Comparison of ENCODE assay signal across 16 cellular contexts in the genomic region with DNA sequence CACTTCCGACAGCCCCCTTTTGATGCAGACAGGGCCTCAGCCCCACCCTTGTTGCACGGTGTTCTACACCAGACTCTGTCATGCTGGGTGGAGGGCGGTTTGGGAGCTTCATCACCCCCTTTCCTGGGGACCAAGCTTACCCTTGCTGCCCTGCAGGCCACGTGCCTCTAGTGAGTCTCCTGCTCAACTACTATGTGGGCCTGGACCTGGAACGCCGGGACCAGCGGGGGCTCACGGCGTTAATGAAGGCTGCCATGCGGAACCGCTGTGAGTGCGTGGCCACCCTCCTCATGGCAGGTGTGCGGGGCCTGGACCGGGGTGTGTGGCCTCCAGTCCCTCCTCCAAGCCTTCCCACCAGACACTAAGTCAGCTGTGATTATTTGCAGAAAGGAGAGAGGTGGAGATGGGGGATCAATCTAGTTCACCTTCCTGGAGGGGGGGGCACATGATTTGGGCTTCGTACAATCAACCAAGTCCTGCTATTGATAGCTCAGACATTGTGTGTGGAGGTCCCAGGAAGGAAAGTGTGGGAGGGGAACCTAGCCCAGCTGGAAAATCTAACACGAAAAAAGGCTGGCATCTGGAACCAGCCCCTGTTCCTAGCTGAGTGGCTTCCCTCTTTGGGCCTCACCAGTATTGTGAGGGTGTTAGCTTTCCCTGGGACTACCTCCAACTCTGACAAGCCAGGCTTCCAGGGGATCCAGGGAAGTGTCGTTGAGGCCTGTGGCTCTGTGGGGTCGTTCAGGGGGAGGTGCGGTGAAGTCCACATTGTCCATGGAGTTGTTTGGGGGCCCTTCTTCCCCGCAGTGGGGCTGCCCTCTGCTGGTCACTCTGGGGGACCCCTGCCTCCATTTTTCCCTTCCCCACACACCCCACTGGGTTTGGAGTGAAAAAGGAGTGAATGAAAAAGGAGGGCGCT. TPM values are rescaled to one million over a fixed set of nuclear protein-coding genes. Genes with fewer than 3 reads are reported as not detected.
DNase-seq lines count a peak whose midpoint lies in the region; ATAC-seq, FAIRE-seq and TF ChIP-seq lines count a peak whose summit lies in the region.
"Had no signal": no experiment of that assay in that cellular context is flagged by ENCODE, and none has a peak within 500 bp of the region (broad histone marks: within the 10 kb centered on the region; RNA-seq: fewer than 3 reads in every experiment).

No MANE protein-coding gene starts in this region.

- H3K36me3 ChIP-seq in K562 (ENCODE audit: control insufficient read depth, insufficient read depth, low read length): no peaks in the 10 kb centered on the region
- H3K36me3 ChIP-seq in small intestine (ENCODE audit: control insufficient read depth in 2 of 2, insufficient read depth in 2 of 2, low read length in 2 of 2): no peaks in the 10 kb centered on the region
- H3K36me3 ChIP-seq: gastrocnemius medialis, vagina had no signal

- no peak overlapping the region for H3K56ac ChIP-seq in H9 (ENCODE audit: insufficient read length, low read depth, low read length)

- H3K9me3 ChIP-seq in AG04450 (ENCODE audit: control insufficient read depth, insufficient read depth, low read length) (peaks cover 4% of the 10 kb centered on the region), H9 (ENCODE audit: control insufficient read depth, low read depth, low read length) (no peaks in the 10 kb centered on the region), K562 (replicated peaks; ENCODE audit: control insufficient read depth, insufficient read depth, low read depth, low read length) (0 out of 2 replicates have a peak, but pooled peaks cover 2% of the 10 kb centered on the region), small intestine (ENCODE audit: control insufficient read depth, low read depth) (no peaks in the 10 kb centered on the region)
- H3K9me3 ChIP-seq: gastrocnemius medialis, vagina had no signal

- peak; percentile 21 to 60; a peak in 3 of 4 replicates for TF ChIP-seq RAD21 in K562 (CRISPR knock-in tag; conservative IDR thresholded peaks at IDR 0.05 in 1 of 2, IDR thresholded peaks at IDR 0.05 in 1 of 2)

- no peak overlapping the region for H3K27ac Mint-ChIP-seq in H9
- no peak overlapping the region for H3K27ac Mint-ChIP-seq in activated naive CD4-positive, alpha-beta T cell treated with anti-CD3 and anti-CD28 coated beads, Interleukin-2, amount 10 ng/mL, durations not matched to agents 7 days and 5 days
- H3K27ac Mint-ChIP-seq: stimulated activated memory B cell treated with anti-CD40 and anti-IgM and Interleukin-4, amounts not matched to agents 10 μg/mL and 1 μg/mL and 100 μg/mL, for 72 hours had no signal

- no peak for FAIRE-seq in K562 (lab: Jason Lieb, UNC)
- FAIRE-seq in GM19239 (lab: Jason Lieb, UNC): no peak
- no peak for FAIRE-seq in GM12892 (lab: Jason Lieb, UNC)
- no peak for FAIRE-seq in small intestine (lab: Jason Lieb, UNC)
- FAIRE-seq: keratinocyte had no signal

- peaks cover 19 to 30% of the 10 kb centered on the region in 2 experiments for H3K4me1 Mint-ChIP-seq in H9
- H3K4me1 Mint-ChIP-seq in activated naive CD4-positive, alpha-beta T cell treated with anti-CD3 and anti-CD28 coated beads, Interleukin-2, amount 10 ng/mL, durations not matched to agents 7 days and 5 days: peaks cover 23% of the 10 kb centered on the region

- H3K36me3 Mint-ChIP-seq in H9 (ENCODE audit: insufficient read depth in 1 of 3, low read depth in 3 of 3): no peaks in the 10 kb centered on the region; a peak in 1 of 7 replicates
- peaks cover 7% of the 10 kb centered on the region for H3K36me3 Mint-ChIP-seq in activated naive CD4-positive, alpha-beta T cell treated with anti-CD3 and anti-CD28 coated beads, Interleukin-2, amount 10 ng/mL, durations not matched to agents 7 days and 5 days
- H3K36me3 Mint-ChIP-seq: stimulated activated memory B cell treated with anti-CD40 and anti-IgM and Interleukin-4, amounts not matched to agents 10 μg/mL and 1 μg/mL and 100 μg/mL, for 72 hours had no signal

- no peak overlapping the region for H3K4me3 ChIP-seq in AG04450 (ENCODE audit: low read depth, low read length)
- no peak overlapping the region for H3K4me3 ChIP-seq in K562
- H3K4me3 ChIP-seq in small intestine (ENCODE audit: low read depth in 1 of 2, low read length in 2 of 2): no peak overlapping the region
- H3K4me3 ChIP-seq: gastrocnemius medialis, vagina had no signal

- no peak overlapping the region for H4K5ac ChIP-seq in H9 (ENCODE audit: insufficient read length, low read depth, low read length)

- no TSS peak for BruUV-seq in K562 (replicated peaks; lab: Mats Ljungman, UMichigan)

- no peak overlapping the region for H2BK20ac ChIP-seq in H9 (ENCODE audit: low read depth, low read length, poor library complexity, severe bottlenecking)

- H2AK5ac ChIP-seq in H9 (ENCODE audit: insufficient read length, low read length): no peak overlapping the region

- POLR2A ChIA-PET in AG04450 (lab: Yijun Ruan, JAX): interaction anchor here (0.5 to 0.6 kb wide), 2 partner anchors 88 to 431 kb away, joined by 3 to 9 read pairs; no protein-coding TSS in a partner anchor
- POLR2A ChIA-PET in K562 (lab: Yijun Ruan, JAX): interaction anchor here (0.6 to 1.1 kb wide), 5 partner anchors 10 to 180 kb away, joined by 3 to 5 read pairs (median 3); no protein-coding TSS in a partner anchor

- no peaks in the 10 kb centered on the region for H3K79me1 ChIP-seq in H9 (ENCODE audit: insufficient read depth, low read depth, low read length, poor library complexity, severe bottlenecking)

- no peaks in the 10 kb centered on the region for H3K9me3 Mint-ChIP-seq in H9
- peaks cover 8% of the 10 kb centered on the region for H3K9me3 Mint-ChIP-seq in activated naive CD4-positive, alpha-beta T cell treated with anti-CD3 and anti-CD28 coated beads, Interleukin-2, amount 10 ng/mL, durations not matched to agents 7 days and 5 days

- H4K20me1 ChIP-seq in H9 (ENCODE audit: control insufficient read depth, insufficient read depth, insufficient read length): no peaks in the 10 kb centered on the region
- no peaks in the 10 kb centered on the region for H4K20me1 ChIP-seq in K562 (replicated peaks; ENCODE audit: control insufficient read depth, insufficient read depth, low read length)

- ATAC-seq in K562: peak; percentile 61
- ATAC-seq: gastrocnemius medialis; stimulated activated memory B cell treated with anti-CD40 and anti-IgM and Interleukin-4, amounts not matched to agents 10 μg/mL and 1 μg/mL and 100 μg/mL, for 72 hours had no signal

- H3K27me3 ChIP-seq in AG04450 (ENCODE audit: control insufficient read depth, insufficient read depth, low read length) (no peaks in the 10 kb centered on the region), H9 (ENCODE audit: insufficient read depth, low read length) (peaks cover 2% of the 10 kb centered on the region; the same call in 1 of the 2 replicates), K562 (ENCODE audit: control insufficient read depth in 2 of 2, insufficient read depth in 2 of 2, low read length in 2 of 2) (no peaks in the 10 kb centered on the region), small intestine (ENCODE audit: control insufficient read depth in 2 of 2, insufficient read depth in 2 of 2, low read length in 2 of 2) (no peaks in the 10 kb centered on the region)
- H3K27me3 ChIP-seq: vagina had no signal

- H3K18ac ChIP-seq in H9 (ENCODE audit: insufficient read length, low read depth, low read length): no peak overlapping the region

- H3T11ph ChIP-seq in H9 (ENCODE audit: low read length): no peak overlapping the region

- CTCF ChIA-PET in AG04450 (lab: Charles Lee): interaction anchor here (0.6 to 2.0 kb wide), 9 partner anchors 9 to 372 kb away, joined by 3 to 15 read pairs (median 4); no protein-coding TSS in a partner anchor
- CTCF ChIA-PET in K562 (lab: Yijun Ruan, JAX; ENCODE audit: low intra/inter-chr PET ratio): no interaction called here
- CTCF ChIA-PET in activated naive CD4-positive, alpha-beta T cell treated with anti-CD3 and anti-CD28 coated beads, Interleukin-2, amount 10 ng/mL, durations not matched to agents 7 days and 5 days (lab: Charles Lee): interaction anchor here (0.9 to 2.0 kb wide), 3 partner anchors 16 to 136 kb away, joined by 3 to 5 read pairs (median 4); no protein-coding TSS in a partner anchor

- H2AFZ ChIP-seq in H9 (ENCODE audit: low read length) (no peak overlapping the region), K562 (ENCODE audit: low read depth, low read length) (peak overlapping the region; percentile 51; the same call in 1 of the 2 replicates)

- no peak overlapping the region for H3K4me3 Mint-ChIP-seq in H9
- H3K4me3 Mint-ChIP-seq in activated naive CD4-positive, alpha-beta T cell treated with anti-CD3 and anti-CD28 coated beads, Interleukin-2, amount 10 ng/mL, durations not matched to agents 7 days and 5 days: no peak overlapping the region
- H3K4me3 Mint-ChIP-seq: stimulated activated memory B cell treated with anti-CD40 and anti-IgM and Interleukin-4, amounts not matched to agents 10 μg/mL and 1 μg/mL and 100 μg/mL, for 72 hours had no signal

- H3K27me3 Mint-ChIP-seq in H9 (ENCODE audit: low read depth): peaks cover 21% of the 10 kb centered on the region
- peaks cover 14% of the 10 kb centered on the region for H3K27me3 Mint-ChIP-seq in activated naive CD4-positive, alpha-beta T cell treated with anti-CD3 and anti-CD28 coated beads, Interleukin-2, amount 10 ng/mL, durations not matched to agents 7 days and 5 days

- intact Hi-C loops in K562 (cut with micrococcal nuclease): no loop called here

- no peak overlapping the region for H2BK5ac ChIP-seq in H9 (ENCODE audit: insufficient read length, low read length)

- in situ Hi-C loops in K562 (cut with MboI): loop anchor here (5.0 kb wide), 1 partner anchor 88 kb away; no protein-coding TSS in a partner anchor

- no peak overlapping the region for H2BK12ac ChIP-seq in H9 (ENCODE audit: insufficient read length, low read depth, low read length)

- H4K91ac ChIP-seq in H9 (ENCODE audit: insufficient read length, low read depth, low read length): no peak overlapping the region

- no peak overlapping the region for H3K9ac ChIP-seq in H9 (ENCODE audit: extremely low read depth, insufficient read length, low read length)
- no peak overlapping the region for H3K9ac ChIP-seq in K562 (ENCODE audit: insufficient read depth in 1 of 2, low read depth in 2 of 2, low read length in 2 of 2)

- DNase-seq in AG04450 (ENCODE audit: low read depth, low spot score) (no peak), H9 (peak; percentile 44), K562 (ENCODE audit: extremely low read depth in 1 of 4, low spot score in 3 of 4) (peak in 2 of 4 experiments; percentile 44 to 55), iPS-NIHi7 (ENCODE audit: extremely low spot score) (peak; percentile 18), GM19239 (ENCODE audit: insufficient read length, low spot score) (no peak), GM12892 (ENCODE audit: insufficient read length) (no peak), small intestine (no peak)
- DNase-seq in activated naive CD4-positive, alpha-beta T cell treated with anti-CD3 and anti-CD28 coated beads, Interleukin-2, amount 10 ng/mL, durations not matched to agents 7 days and 5 days: no peak
- DNase-seq: dermis blood vessel endothelial cell; gastrocnemius medialis; NCI-H2029 treated with DMSO at 0.1 percent for 48 hours; stimulated activated CD4-positive, alpha-beta T cell treated with anti-CD3 and anti-CD28 coated beads, Interleukin-4, amount 100 ng/mL, for 24 hours had no signal

- H3K4me1 ChIP-seq in H9 (ENCODE audit: insufficient read depth, low read length) (peaks cover 2% of the 10 kb centered on the region), K562 (replicated peaks in 1 of 2; ENCODE audit: control insufficient read depth in 2 of 2, insufficient read depth in 2 of 2, low read length in 2 of 2) (peaks cover 19 to 27% of the 10 kb centered on the region in 2 experiments), small intestine (ENCODE audit: control insufficient read depth in 2 of 2, insufficient read depth in 1 of 2, low read depth in 1 of 2, low read length in 1 of 2) (peaks cover 0 to 4% of the 10 kb centered on the region in 2 donors)

- H3K23ac ChIP-seq in H9 (ENCODE audit: insufficient read length, low read depth, low read length): no peak overlapping the region

- no peak overlapping the region for H2BK120ac ChIP-seq in H9 (ENCODE audit: low read depth, low read length, poor library complexity, severe bottlenecking)

- TF ChIP-seq POLR2A in K562 (conservative IDR thresholded peaks at IDR 0.05) (no peak), GM12892 (IDR thresholded peaks at IDR 0.05; ENCODE audit: low read depth, low read length) (no peak)

- no peak for TF ChIP-seq EP300 in K562 (IDR thresholded peaks at IDR 0.05; ENCODE audit: low read length)

- no peak overlapping the region for H3K14ac ChIP-seq in H9 (ENCODE audit: insufficient read depth, low read length)

- H3K79me2 ChIP-seq in H9 (ENCODE audit: insufficient read depth, low read length) (no peaks in the 10 kb centered on the region), K562 (ENCODE audit: control insufficient read depth, insufficient read depth, low read length) (no peaks in the 10 kb centered on the region)

- no peaks in the 10 kb centered on the region for H3K23me2 ChIP-seq in H9 (ENCODE audit: insufficient read length, low read depth, low read length, poor library complexity, severe bottlenecking)

- no peak overlapping the region for H3K4me2 ChIP-seq in H9 (ENCODE audit: insufficient read depth, insufficient read length, low read length)
- no peak overlapping the region for H3K4me2 ChIP-seq in K562 (ENCODE audit: insufficient read depth, low read length)

- H3K4ac ChIP-seq in H9 (ENCODE audit: low read depth, low read length): no peak overlapping the region

- no peaks in the 10 kb centered on the region for H3K9me1 ChIP-seq in K562 (ENCODE audit: control insufficient read depth, insufficient read depth, low read length)

- H2BK15ac ChIP-seq in H9 (ENCODE audit: low read depth, low read length): no peak overlapping the region

- no peak overlapping the region for H3K27ac ChIP-seq in AG04450 (ENCODE audit: low read depth, low read length)
- no peak overlapping the region for H3K27ac ChIP-seq in H9 (ENCODE audit: insufficient read length, low read depth, low read length)
- H3K27ac ChIP-seq in K562 (ENCODE audit: extremely low read depth, low read depth, low read length): no peak overlapping the region
- H3K27ac ChIP-seq in small intestine (ENCODE audit: low read depth in 1 of 2, low read length in 1 of 2): no peak overlapping the region
- H3K27ac ChIP-seq: gastrocnemius medialis, vagina had no signal

- TF ChIP-seq CTCF in AG04450 (IDR thresholded peaks at IDR 0.05; ENCODE audit: low read depth, low read length): peak; percentile 39; the same call in 1 of the 2 replicates
- peak; percentile 60 for TF ChIP-seq CTCF in H9 (conservative IDR thresholded peaks at IDR 0.05)
- TF ChIP-seq CTCF in K562 (IDR thresholded peaks at IDR 0.05 in 2 of 3, conservative IDR thresholded peaks at IDR 0.05 in 1 of 3; ENCODE audit: insufficient read depth in 2 of 3, low read depth in 1 of 3, low read length in 3 of 3): peak; percentile 51 to 65 (median 57); a peak in 5 of 6 replicates

- no peak overlapping the region for H4K8ac ChIP-seq in H9 (replicated peaks; ENCODE audit: insufficient read length, low read depth, low read length)

- no CpG with 5 or more reads among the region's 21 CpGs for WGBS in H9 (ENCODE audit: extremely low coverage, insufficient read length, low lambda C conversion rate)
- WGBS in K562 (ENCODE audit: insufficient coverage, low coverage, missing lambda C conversion rate): 58% methylated on average over 16 of the region's 21 CpGs
- WGBS in small intestine, 3 donors: 86 to 89% (median 86%) methylated on average over 21 of the region's 21 CpGs

RNA-seq across cellular contexts. Expression of a gene that starts 1.6 kb away (rescaled TPM):
- polyA plus RNA-seq in AG04450 (2011; rRNA removed) (not detected in 2 replicates), K562 (2011; rRNA removed) (0.06 and 0.08 TPM in 2 replicates), K562 (2014; fragmentation: Illumina TruSeq; extraction: Trizol) (0.04 TPM in 1 of 2 replicates, not detected in the other), K562 (2014; fragmentation: Nextera tagmentation; extraction: Ambion mirVana) (not detected), K562 (2014; rRNA removed) (0.11 TPM in 1 of 2 replicates, not detected in the other), small intestine (not detected)
- polyA minus RNA-seq in AG04450 (2011; rRNA and poly(A)+ RNA removed): 0.09 TPM in 1 of 2 replicates, not detected in the other
- total RNA-seq in H9 (2021) (0.61 and 0.81 TPM in 2 replicates), K562 (2014; rRNA removed) (not detected in 2 replicates), K562 (2014; rRNA removed; fragmentation: Illumina TruSeq; extraction: Trizol) (0.07 and 0.10 TPM in 2 replicates), K562 (2015; rRNA removed; fragmentation: Illumina TruSeq; extraction: Trizol) (0.11 and 0.23 TPM in 2 replicates), K562 (2021) (0.20 TPM in 1 of 2 replicates, not detected in the other)
- 0.21 and 0.51 TPM in 2 replicates for total RNA-seq in K562 (2011; cell fraction: chromatin; rRNA removed; ENCODE audit: low replicate concordance)
- 0.39 and 0.50 TPM in 2 replicates for total RNA-seq in K562 (2011; cell fraction: nucleolus; rRNA removed)
- total RNA-seq in K562 (2011; cell fraction: nucleoplasm; rRNA removed): 0.31 and 0.37 TPM in 2 replicates
- polyA plus RNA-seq in K562 (2011; cell fraction: cytosol; rRNA removed): 0.04 TPM in 1 of 2 replicates, not detected in the other
- 0.18 and 0.47 TPM in 2 replicates for polyA plus RNA-seq in K562 (2011; cell fraction: nucleus; rRNA removed)
- polyA plus RNA-seq in K562 (2012): 0.17 and 3.1 TPM in 2 replicates
- polyA minus RNA-seq in K562 (2011; rRNA and poly(A)+ RNA removed): not detected in 2 replicates
- polyA minus RNA-seq in K562 (2011; cell fraction: cytosol; rRNA and poly(A)+ RNA removed): not detected in 2 replicates
- 0.27 and 0.44 TPM in 2 replicates for polyA minus RNA-seq in K562 (2011; cell fraction: nucleus; rRNA and poly(A)+ RNA removed)
- polyA plus RNA-seq in GM12892 (2012; ENCODE audit: missing spikeins): not detected
- total RNA-seq: dermis blood vessel endothelial cell, gastrocnemius medialis, renal cortical epithelial cell, vagina had no signal
- polyA plus RNA-seq: keratinocyte had no signal

RNA-seq across cellular contexts. Expression of a gene that starts 17.8 kb away (rescaled TPM):
- polyA plus RNA-seq in AG04450 (2011; rRNA removed) (11.1 and 13.4 TPM in 2 replicates), K562 (2011; rRNA removed) (0.26 and 0.83 TPM in 2 replicates), K562 (2014; fragmentation: Illumina TruSeq; extraction: Trizol) (0.30 and 0.71 TPM in 2 replicates), K562 (2014; fragmentation: Nextera tagmentation; extraction: Ambion mirVana) (under 1 TPM; 0.07 to 0.11 TPM), K562 (2014; rRNA removed) (0.42 and 0.45 TPM in 2 replicates), small intestine (10 to 100 TPM in 1 of 3 donors, 1 to 10 TPM in 1, under 1 TPM in 1; 0.89 to 44.2 (median 4.6) TPM)
- 22.7 and 24.7 TPM in 2 replicates for polyA minus RNA-seq in AG04450 (2011; rRNA and poly(A)+ RNA removed)
- total RNA-seq in H9 (2021) (not detected in 2 replicates), K562 (2014; rRNA removed) (0.20 and 0.91 TPM in 2 replicates), K562 (2014; rRNA removed; fragmentation: Illumina TruSeq; extraction: Trizol) (0.06 and 0.22 TPM in 2 replicates), K562 (2015; rRNA removed; fragmentation: Illumina TruSeq; extraction: Trizol) (0.36 and 0.87 TPM in 2 replicates), K562 (2021) (1.3 and 1.4 TPM in 2 replicates)
- total RNA-seq in K562 (2011; cell fraction: chromatin; rRNA removed; ENCODE audit: low replicate concordance): 1.3 and 3.5 TPM in 2 replicates
- 2.1 and 2.7 TPM in 2 replicates for total RNA-seq in K562 (2011; cell fraction: nucleolus; rRNA removed)
- 1.2 and 2.4 TPM in 2 replicates for total RNA-seq in K562 (2011; cell fraction: nucleoplasm; rRNA removed)
- 0.39 and 0.47 TPM in 2 replicates for polyA plus RNA-seq in K562 (2011; cell fraction: cytosol; rRNA removed)
- polyA plus RNA-seq in K562 (2011; cell fraction: nucleus; rRNA removed): 2.0 and 2.1 TPM in 2 replicates
- 1.2 and 5.1 TPM in 2 replicates for polyA plus RNA-seq in K562 (2012)
- polyA minus RNA-seq in K562 (2011; rRNA and poly(A)+ RNA removed): 0.28 and 1.2 TPM in 2 replicates
- polyA minus RNA-seq in K562 (2011; cell fraction: cytosol; rRNA and poly(A)+ RNA removed): not detected in 2 replicates
- polyA minus RNA-seq in K562 (2011; cell fraction: nucleus; rRNA and poly(A)+ RNA removed): 0.94 and 1.7 TPM in 2 replicates
- 0.40 TPM for polyA plus RNA-seq in GM12892 (2012; ENCODE audit: missing spikeins)
- polyA plus RNA-seq: keratinocyte had no signal

RNA-seq across cellular contexts. Expression of a gene that starts 41.0 kb away (rescaled TPM):
- 0.22 and 0.26 TPM in 2 replicates for polyA plus RNA-seq in AG04450 (2011; rRNA removed)
- 0.74 and 1.3 TPM in 2 replicates for polyA minus RNA-seq in AG04450 (2011; rRNA and poly(A)+ RNA removed)
- total RNA-seq in H9 (2021): 19.5 and 19.7 TPM in 2 replicates
- 0.07 TPM in 1 of 2 replicates, not detected in the other for total RNA-seq in K562 (2011; cell fraction: chromatin; rRNA removed; ENCODE audit: low replicate concordance)
- 0.17 TPM in 1 of 2 replicates, not detected in the other for total RNA-seq in K562 (2011; cell fraction: nucleolus; rRNA removed)
- total RNA-seq in K562 (2011; cell fraction: nucleoplasm; rRNA removed): not detected in 2 replicates
- total RNA-seq in K562 (2014; rRNA removed): not detected in 2 replicates
- total RNA-seq in K562 (2014; rRNA removed; fragmentation: Illumina TruSeq; extraction: Trizol): not detected in 2 replicates
- not detected in 2 replicates for total RNA-seq in K562 (2015; rRNA removed; fragmentation: Illumina TruSeq; extraction: Trizol)
- not detected in 2 replicates for total RNA-seq in K562 (2021)
- 0.01 TPM in 1 of 2 replicates, not detected in the other for polyA plus RNA-seq in K562 (2011; rRNA removed)
- polyA plus RNA-seq in K562 (2011; cell fraction: cytosol; rRNA removed): 0.01 TPM in 1 of 2 replicates, not detected in the other
- 0.04 TPM in 1 of 2 replicates, not detected in the other for polyA plus RNA-seq in K562 (2011; cell fraction: nucleus; rRNA removed)
- polyA plus RNA-seq in K562 (2012): not detected in 2 replicates
- polyA plus RNA-seq in K562 (2014; fragmentation: Illumina TruSeq; extraction: Trizol): not detected in 2 replicates
- polyA plus RNA-seq in K562 (2014; fragmentation: Nextera tagmentation; extraction: Ambion mirVana): not detected
- polyA plus RNA-seq in K562 (2014; rRNA removed): not detected in 2 replicates
- not detected in 2 replicates for polyA minus RNA-seq in K562 (2011; rRNA and poly(A)+ RNA removed)
- not detected in 2 replicates for polyA minus RNA-seq in K562 (2011; cell fraction: cytosol; rRNA and poly(A)+ RNA removed)
- polyA minus RNA-seq in K562 (2011; cell fraction: nucleus; rRNA and poly(A)+ RNA removed): not detected in 2 replicates
- polyA plus RNA-seq in GM12892 (2012; ENCODE audit: missing spikeins): not detected
- polyA plus RNA-seq in small intestine: under 1 TPM in 1 of 3 donors, not detected in 2; 0.39 TPM
- total RNA-seq: vagina had no signal
- polyA plus RNA-seq: keratinocyte had no signal

Comparison
In these comparisons a context has a peak if more than half of its experiments do, and no peak if none do; other contexts are left out.
1. DNase-seq: peak in H9 (single experiment) and iPS-NIHi7 (single experiment); none in AG04450 (single experiment), GM19239 (single experiment), GM12892 (single experiment), small intestine (single experiment) and activated naive CD4-positive, alpha-beta T cell treated with anti-CD3 and anti-CD28 coated beads, Interleukin-2, amount 10 ng/mL, durations not matched to agents 7 days and 5 days (single experiment).
2. Peak in every context shown above with its lines, with median percentiles within 50 percentile points of each other: CTCF ChIP-seq.